Comparison of ENCODE assay signal across 15 cellular contexts in the genomic region with DNA sequence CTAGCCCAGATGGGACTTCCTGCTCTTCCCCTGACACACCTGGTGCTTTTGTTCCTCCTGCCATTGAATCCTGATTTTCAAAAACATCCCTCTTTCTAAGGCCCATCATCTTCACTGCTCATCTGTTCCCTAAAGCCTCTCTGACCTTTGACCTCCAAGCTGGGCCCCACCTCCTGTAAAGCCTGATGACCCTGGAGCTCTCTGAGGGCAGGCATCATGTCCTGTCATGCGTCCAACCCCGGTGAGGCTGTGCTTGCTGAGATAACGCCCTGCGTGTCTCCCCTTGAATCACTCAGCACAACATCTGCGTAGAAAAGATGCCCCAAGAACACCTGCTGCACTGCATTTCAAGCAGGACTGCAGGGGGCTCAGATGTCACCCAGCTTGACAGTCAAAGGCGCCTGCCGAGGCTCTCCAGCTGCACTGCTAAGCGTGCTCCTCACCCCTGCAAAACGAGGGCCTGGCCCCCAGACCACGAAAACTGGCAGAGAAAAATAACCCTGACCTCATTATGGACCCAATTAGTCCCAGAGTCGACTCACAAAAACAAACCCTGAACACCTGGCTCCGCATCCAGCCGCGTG.
DNase-seq lines count a peak whose midpoint lies in the region; ATAC-seq and TF ChIP-seq lines count a peak whose summit lies in the region.
"Had no signal": no experiment of that assay in that cellular context is flagged by ENCODE, and none has a peak within 500 bp of the region (broad histone marks: within the 10 kb centered on the region; RNA-seq: fewer than 3 reads in every experiment).

No MANE protein-coding gene starts in this region.

- peaks cover 2% of the 10 kb centered on the region for H3K36me3 Mint-ChIP-seq in T-helper 1 cell treated with Interleukin-12 subunit alpha and Interleukin-12 subunit beta and Interleukin-4 antibody, amounts not matched to agents 30 μg/mL and 1 μg/mL, for 36 hours (ENCODE audit: low read depth)

- no peaks in the 10 kb centered on the region for H3K27me3 ChIP-seq in WERI-Rb-1 (ENCODE audit: insufficient read depth, low read depth, severe bottlenecking)
- no peaks in the 10 kb centered on the region for H3K27me3 ChIP-seq in osteoblast (ENCODE audit: insufficient read depth, low read length)
- H3K27me3 ChIP-seq in colonic mucosa: no peaks in the 10 kb centered on the region
- no peaks in the 10 kb centered on the region for H3K27me3 ChIP-seq in effector memory CD4-positive, alpha-beta T cell (replicated peaks; ENCODE audit: control insufficient read depth, insufficient read depth, low read length, poor library complexity, severe bottlenecking)
- H3K27me3 ChIP-seq: upper lobe of right lung had no signal

- H3K4me3 ChIP-seq in WERI-Rb-1 (ENCODE audit: low read depth, low read length): no peak overlapping the region
- no peak overlapping the region for H3K4me3 ChIP-seq in osteoblast (ENCODE audit: insufficient read depth, low read length)
- H3K4me3 ChIP-seq in colonic mucosa: no peak overlapping the region
- no peak overlapping the region for H3K4me3 ChIP-seq in effector memory CD4-positive, alpha-beta T cell (ENCODE audit: insufficient read depth, low read depth, low read length, poor library complexity, severe bottlenecking)
- H3K4me3 ChIP-seq: coronary artery, upper lobe of right lung had no signal

- no peak overlapping the region for H3K9ac ChIP-seq in colonic mucosa (ENCODE audit: low read depth in 2 of 2, low read length in 2 of 2)

- H3K4me2 ChIP-seq in osteoblast (ENCODE audit: insufficient read depth, low read length): no peak overlapping the region

- H3K36me3 ChIP-seq in WERI-Rb-1: peaks cover 37% of the 10 kb centered on the region
- peaks cover 80% of the 10 kb centered on the region for H3K36me3 ChIP-seq in osteoblast (ENCODE audit: insufficient read depth, low read length)
- H3K36me3 ChIP-seq in colonic mucosa: no peaks in the 10 kb centered on the region
- peaks cover 55% of the 10 kb centered on the region for H3K36me3 ChIP-seq in effector memory CD4-positive, alpha-beta T cell (ENCODE audit: control insufficient read depth, insufficient read depth, low read length)

- H3K79me2 ChIP-seq in osteoblast (ENCODE audit: insufficient read depth, low read length): peaks cover 7% of the 10 kb centered on the region

- no peaks in the 10 kb centered on the region for H3K27me3 Mint-ChIP-seq in T-helper 1 cell treated with Interleukin-12 subunit alpha and Interleukin-12 subunit beta and Interleukin-4 antibody, amounts not matched to agents 30 μg/mL and 1 μg/mL, for 36 hours (ENCODE audit: low read depth)
- H3K27me3 Mint-ChIP-seq: activated CD4-positive, alpha-beta memory T cell treated with anti-CD3 and anti-CD28 coated beads, Interleukin-2, amount 10 ng/mL, durations not matched to agents 7 days and 5 days had no signal

- H3K27ac ChIP-seq in WERI-Rb-1 (peak overlapping the region; percentile 49), osteoblast (ENCODE audit: low read depth, low read length) (no peak overlapping the region), colonic mucosa (no peak overlapping the region)
- H3K27ac ChIP-seq in effector memory CD4-positive, alpha-beta T cell (ENCODE audit: insufficient read depth, low read length, poor library complexity, severe bottlenecking): no peak overlapping the region
- H3K27ac ChIP-seq: coronary artery, upper lobe of right lung had no signal

- H3K4me1 ChIP-seq in osteoblast (ENCODE audit: insufficient read depth, low read length) (peaks cover 33% of the 10 kb centered on the region), colonic mucosa (no peaks in the 10 kb centered on the region)
- H3K4me1 ChIP-seq in effector memory CD4-positive, alpha-beta T cell (ENCODE audit: control insufficient read depth, insufficient read depth, low read length, poor library complexity, severe bottlenecking): no peaks in the 10 kb centered on the region
- H3K4me1 ChIP-seq: upper lobe of right lung had no signal

- H2AFZ ChIP-seq in osteoblast (ENCODE audit: low read length): no peak overlapping the region

- H4K20me1 ChIP-seq in osteoblast (ENCODE audit: insufficient read depth, low read length): peaks cover 16% of the 10 kb centered on the region

- no peaks in the 10 kb centered on the region for H3K9me3 Mint-ChIP-seq in T-helper 1 cell treated with Interleukin-12 subunit alpha and Interleukin-12 subunit beta and Interleukin-4 antibody, amounts not matched to agents 30 μg/mL and 1 μg/mL, for 36 hours
- H3K9me3 Mint-ChIP-seq: activated CD4-positive, alpha-beta memory T cell treated with anti-CD3 and anti-CD28 coated beads, Interleukin-2, amount 10 ng/mL, durations not matched to agents 7 days and 5 days had no signal

- peak overlapping the region; percentile 1 for H3K27ac Mint-ChIP-seq in T-helper 1 cell treated with Interleukin-12 subunit alpha and Interleukin-12 subunit beta and Interleukin-4 antibody, amounts not matched to agents 30 μg/mL and 1 μg/mL, for 36 hours
- H3K27ac Mint-ChIP-seq: activated CD4-positive, alpha-beta memory T cell treated with anti-CD3 and anti-CD28 coated beads, Interleukin-2, amount 10 ng/mL, durations not matched to agents 7 days and 5 days had no signal

- peaks cover 12% of the 10 kb centered on the region for H3K4me1 Mint-ChIP-seq in T-helper 1 cell treated with Interleukin-12 subunit alpha and Interleukin-12 subunit beta and Interleukin-4 antibody, amounts not matched to agents 30 μg/mL and 1 μg/mL, for 36 hours (ENCODE audit: low read depth)

- ATAC-seq in GM18909 (IDR thresholded peaks at IDR 0.05; ENCODE audit: poor library complexity, unreplicated experiment): no peak
- ATAC-seq: upper lobe of right lung had no signal

- TF ChIP-seq CTCF in WERI-Rb-1 (IDR thresholded peaks at IDR 0.05; ENCODE audit: low read depth, low read length) (no peak), osteoblast (IDR thresholded peaks at IDR 0.05; ENCODE audit: extremely low read depth, low read depth, low read length) (no peak), colonic mucosa (IDR thresholded peaks at IDR 0.05) (no peak)

- intact Hi-C loops in colonic mucosa (cut with DNase I): no loop called here

- H3K9me3 ChIP-seq in WERI-Rb-1 (ENCODE audit: severe bottlenecking) (no peaks in the 10 kb centered on the region), osteoblast (ENCODE audit: low read depth, low read length) (no peaks in the 10 kb centered on the region), colonic mucosa (no peaks in the 10 kb centered on the region)
- no peaks in the 10 kb centered on the region for H3K9me3 ChIP-seq in effector memory CD4-positive, alpha-beta T cell (ENCODE audit: control insufficient read depth, low read length)
- H3K9me3 ChIP-seq: upper lobe of right lung had no signal

- no peak overlapping the region for H3K4me3 Mint-ChIP-seq in T-helper 1 cell treated with Interleukin-12 subunit alpha and Interleukin-12 subunit beta and Interleukin-4 antibody, amounts not matched to agents 30 μg/mL and 1 μg/mL, for 36 hours
- H3K4me3 Mint-ChIP-seq: activated CD4-positive, alpha-beta memory T cell treated with anti-CD3 and anti-CD28 coated beads, Interleukin-2, amount 10 ng/mL, durations not matched to agents 7 days and 5 days had no signal

- DNase-seq in T-helper 1 cell (no peak), NCI-H2107 (lab: John Stamatoyannopoulos, UW) (peak; percentile 26), WERI-Rb-1 (no peak), osteoblast (ENCODE audit: insufficient read length, low spot score, missing footprints) (peak; percentile 41), colonic mucosa (no peak)
- no peak for DNase-seq in effector memory CD4-positive, alpha-beta T cell
- DNase-seq: activated CD4-positive, alpha-beta memory T cell treated with anti-CD3 and anti-CD28 coated beads, Interleukin-2, amount 10 ng/mL, durations not matched to agents 7 days and 5 days; KBM-7; mammary epithelial cell; NCI-H1930; PC-3; upper lobe of right lung had no signal

Comparison
In these comparisons a context has a peak if more than half of its experiments do, and no peak if none do; other contexts are left out.
1. DNase-seq: peak in NCI-H2107 (single experiment) and osteoblast (single experiment); none in T-helper 1 cell (0 of 5), WERI-Rb-1 (single experiment), colonic mucosa (single experiment) and effector memory CD4-positive, alpha-beta T cell (0 of 3).